ENCODE assay signal across 8 cellular contexts in genomic region chr6:118283759-118284158, GRCh38.
DNase-seq lines count a peak whose midpoint lies in the region; ATAC-seq and TF ChIP-seq lines count a peak whose summit lies in the region.

No MANE protein-coding gene starts in this region.

- peak; percentile 48 for TF ChIP-seq CTCF in DOHH2 (IDR thresholded peaks at IDR 0.05; ENCODE audit: low read depth, low read length, poor library complexity, severe bottlenecking)
- peak; percentile 85 for TF ChIP-seq CTCF in IMR-90 (conservative IDR thresholded peaks at IDR 0.05; ENCODE audit: low read depth, low read length)
- TF ChIP-seq CTCF in OCI-LY7 (conservative IDR thresholded peaks at IDR 0.05; ENCODE audit: low read length) = peak; percentile 83

- H2AFZ ChIP-seq in IMR-90 (replicated peaks; ENCODE audit: low read length, poor library complexity) = no peak overlapping the region
- H2AFZ ChIP-seq in OCI-LY7 (ENCODE audit: low read length) = no peak overlapping the region

- peak; percentile 90 for TF ChIP-seq RAD21 in IMR-90 (IDR thresholded peaks at IDR 0.05; ENCODE audit: low read length)

- peaks cover 7% of the 10 kb centered on the region for H3K4me1 Mint-ChIP-seq in activated naive CD8-positive, alpha-beta T cell treated with anti-CD3 and anti-CD28 coated beads, Interleukin-2, amount 10 ng/mL, durations not matched to agents 7 days and 5 days

- no peak overlapping the region for H3K23ac ChIP-seq in IMR-90 (ENCODE audit: low read depth, low read length)

- H3K9me3 Mint-ChIP-seq in activated naive CD8-positive, alpha-beta T cell treated with anti-CD3 and anti-CD28 coated beads, Interleukin-2, amount 10 ng/mL, durations not matched to agents 7 days and 5 days = no peaks in the 10 kb centered on the region

- no peak overlapping the region for H3K9ac ChIP-seq in IMR-90 (ENCODE audit: low read depth, low read length)

- peaks cover 6% of the 10 kb centered on the region for H3K27me3 ChIP-seq in DOHH2 (ENCODE audit: control insufficient read depth, low read length)
- H3K27me3 ChIP-seq in IMR-90 (ENCODE audit: control insufficient read depth, insufficient read depth, low read length) = no peaks in the 10 kb centered on the region; the same call in 1 of the 2 replicates

- no CpG with 5 or more reads among the region's 8 CpGs for WGBS in IMR-90 (ENCODE audit: extremely low coverage in 2 of 2, insufficient read length in 1 of 2), 2 experiments

- DNase-seq in IMR-90 (peak; percentile 68), OCI-LY7 (ENCODE audit: low spot score) (peak; percentile 52), left cardiac atrium (peak; percentile 39), UCSD-AML1 (lab: John Stamatoyannopoulos, UW; ENCODE audit: unreplicated experiment) (no peak)
- no peak for DNase-seq in activated naive CD8-positive, alpha-beta T cell treated with anti-CD3 and anti-CD28 coated beads, Interleukin-2, amount 10 ng/mL, durations not matched to agents 7 days and 5 days
- DNase-seq in stimulated activated CD4-positive, alpha-beta T cell treated with anti-CD3 and anti-CD28 coated beads, Interleukin-12 subunit alpha, Interleukin-12 subunit beta, amount 100 ng/mL, for 48 hours (ENCODE audit: low read depth in 2 of 3, low spot score in 1 of 3) = peak in 2 of 3 donors; percentile 15 to 44

- peaks cover 9% of the 10 kb centered on the region for H3K27me3 Mint-ChIP-seq in activated naive CD8-positive, alpha-beta T cell treated with anti-CD3 and anti-CD28 coated beads, Interleukin-2, amount 10 ng/mL, durations not matched to agents 7 days and 5 days

- BruUV-seq in IMR-90 (replicated peaks; lab: Mats Ljungman, UMichigan) = no TSS peak
- no TSS peak for BruUV-seq in OCI-LY7 (replicated peaks; lab: Mats Ljungman, UMichigan)

- no peaks in the 10 kb centered on the region for H3K79me1 ChIP-seq in IMR-90 (ENCODE audit: low read depth in 1 of 2, low read length in 2 of 2)

- H3K9me1 ChIP-seq in IMR-90 (ENCODE audit: insufficient read depth, low read length) = no peaks in the 10 kb centered on the region

- H2BK5ac ChIP-seq in IMR-90 (ENCODE audit: low read depth, low read length, poor library complexity, severe bottlenecking) = no peak overlapping the region

- no peaks in the 10 kb centered on the region for H3K36me3 Mint-ChIP-seq in activated naive CD8-positive, alpha-beta T cell treated with anti-CD3 and anti-CD28 coated beads, Interleukin-2, amount 10 ng/mL, durations not matched to agents 7 days and 5 days

- H3F3A ChIP-seq in DOHH2 (ENCODE audit: control insufficient read depth, insufficient read depth) = no peaks in the 10 kb centered on the region

- H3K4me1 ChIP-seq in DOHH2 (ENCODE audit: control insufficient read depth, low read length) (no peaks in the 10 kb centered on the region), IMR-90 (ENCODE audit: control insufficient read depth, insufficient read depth, low read length) (no peaks in the 10 kb centered on the region), OCI-LY7 (ENCODE audit: insufficient read depth, low read length, poor library complexity, severe bottlenecking) (no peaks in the 10 kb centered on the region)

- H4K5ac ChIP-seq in IMR-90 (ENCODE audit: low read depth, low read length) = no peak overlapping the region

- H4K91ac ChIP-seq in IMR-90 (ENCODE audit: insufficient read depth, low read depth, low read length) = no peak overlapping the region

- in situ Hi-C loops in IMR-90 (cut with MboI; ENCODE audit: low sequenced_read_pairs) = loop anchor here (10.0 kb wide), 3 partner anchors 341 to 521 kb away; no protein-coding TSS in a partner anchor

- no peak overlapping the region for H3K4ac ChIP-seq in IMR-90 (ENCODE audit: low read depth, low read length)

- no peaks in the 10 kb centered on the region for H3K36me3 ChIP-seq in DOHH2 (ENCODE audit: control insufficient read depth, low read length)
- H3K36me3 ChIP-seq in IMR-90 (ENCODE audit: control insufficient read depth, insufficient read depth, low read length) = no peaks in the 10 kb centered on the region
- H3K36me3 ChIP-seq in OCI-LY7 (ENCODE audit: insufficient read depth, low read length) = no peaks in the 10 kb centered on the region

- no peak overlapping the region for H2BK120ac ChIP-seq in IMR-90 (ENCODE audit: low read depth, low read length)

- no peak overlapping the region for H2AK5ac ChIP-seq in IMR-90 (ENCODE audit: low read depth, low read length)

- H4K20me1 ChIP-seq in DOHH2 (ENCODE audit: control insufficient read depth, insufficient read depth, low read depth, low read length) (no peaks in the 10 kb centered on the region), IMR-90 (ENCODE audit: insufficient read depth, low read length) (no peaks in the 10 kb centered on the region), OCI-LY7 (ENCODE audit: insufficient read depth, low read length) (no peaks in the 10 kb centered on the region)

- ATAC-seq in IMR-90 (ENCODE audit: low read depth) (peak; percentile 55), left cardiac atrium (peak; percentile 69 to 72), GM19328 (IDR thresholded peaks at IDR 0.05; ENCODE audit: unreplicated experiment) (no peak)
- ATAC-seq in activated naive CD8-positive, alpha-beta T cell treated with anti-CD3 and anti-CD28 coated beads, Interleukin-2, amount 10 ng/mL, durations not matched to agents 7 days and 5 days (ENCODE audit: low read depth) = peak; percentile 67

- H3K9me3 ChIP-seq in DOHH2 (ENCODE audit: control insufficient read depth, insufficient read depth, low read length) = no peaks in the 10 kb centered on the region
- no peaks in the 10 kb centered on the region for H3K9me3 ChIP-seq in IMR-90 (ENCODE audit: control insufficient read depth, insufficient read depth, low read length)
- H3K9me3 ChIP-seq in OCI-LY7 (ENCODE audit: low read length) = no peaks in the 10 kb centered on the region

- POLR2A ChIA-PET in IMR-90 (lab: Charles Lee; ENCODE audit: unreplicated experiment) (no interaction called here), OCI-LY7 (lab: Charles Lee) (interaction anchor here (0.7 kb wide), 1 partner anchor 255 kb away, joined by 3 read pairs; no protein-coding TSS in a partner anchor)
- POLR2A ChIA-PET in activated naive CD8-positive, alpha-beta T cell treated with anti-CD3 and anti-CD28 coated beads, Interleukin-2, amount 10 ng/mL, durations not matched to agents 7 days and 5 days (lab: Charles Lee) = no interaction called here

- dilution Hi-C loops in IMR-90 (cut with HindIII; ENCODE audit: low sequenced_read_pairs, unreplicated experiment) = no loop called here

- CTCF ChIA-PET in IMR-90 (lab: Yijun Ruan, JAX) = interaction anchor here (0.9 kb wide), 1 partner anchor 492 kb away, joined by 3 read pairs; no protein-coding TSS in a partner anchor
- CTCF ChIA-PET in OCI-LY7 (lab: Charles Lee; ENCODE audit: unreplicated experiment) = no interaction called here

- H3K27ac ChIP-seq in DOHH2 (ENCODE audit: low read depth, low read length) (no peak overlapping the region), IMR-90 (ENCODE audit: insufficient read depth, low read length) (no peak overlapping the region), OCI-LY7 (ENCODE audit: low read depth, low read length, poor library complexity, severe bottlenecking) (no peak overlapping the region)

- H2BK15ac ChIP-seq in IMR-90 (ENCODE audit: low read depth, low read length) = no peak overlapping the region

- H3K9me2 ChIP-seq in DOHH2 (replicated peaks; ENCODE audit: control insufficient read depth, low read length) (no peaks in the 10 kb centered on the region), OCI-LY7 (ENCODE audit: insufficient read depth, low read length) (no peaks in the 10 kb centered on the region)

- no peak overlapping the region for H2BK20ac ChIP-seq in IMR-90 (ENCODE audit: low read depth, low read length)

- no peak overlapping the region for H4K8ac ChIP-seq in IMR-90 (ENCODE audit: low read depth in 2 of 2, low read length in 2 of 2)

- H3K4me3 ChIP-seq in DOHH2 (ENCODE audit: low read length) (no peak overlapping the region), IMR-90 (ENCODE audit: insufficient read depth, low read depth, low read length) (no peak overlapping the region), OCI-LY7 (ENCODE audit: low read depth, low read length, poor library complexity, severe bottlenecking) (no peak overlapping the region)

- no peak overlapping the region for H3K56ac ChIP-seq in IMR-90 (ENCODE audit: extremely low read depth, insufficient read depth, low read length)

- TF ChIP-seq POLR2A in IMR-90 (IDR thresholded peaks at IDR 0.05; ENCODE audit: low read depth, low read length) = no peak

- H2AK9ac ChIP-seq in IMR-90 (replicated peaks; ENCODE audit: low read depth, low read length, poor library complexity) = no peak overlapping the region

- no peak overlapping the region for H3K18ac ChIP-seq in IMR-90 (ENCODE audit: low read depth, low read length)

- H3K14ac ChIP-seq in IMR-90 (replicated peaks; ENCODE audit: low read depth, low read length) = no peak overlapping the region

- no peaks in the 10 kb centered on the region for H3K79me2 ChIP-seq in DOHH2 (ENCODE audit: control insufficient read depth, low read length)
- no peaks in the 10 kb centered on the region for H3K79me2 ChIP-seq in OCI-LY7 (ENCODE audit: insufficient read depth, low read depth, low read length)

- no peak overlapping the region for H3K4me3 Mint-ChIP-seq in activated naive CD8-positive, alpha-beta T cell treated with anti-CD3 and anti-CD28 coated beads, Interleukin-2, amount 10 ng/mL, durations not matched to agents 7 days and 5 days

- no peak overlapping the region for H3K27ac Mint-ChIP-seq in activated naive CD8-positive, alpha-beta T cell treated with anti-CD3 and anti-CD28 coated beads, Interleukin-2, amount 10 ng/mL, durations not matched to agents 7 days and 5 days

- intact Hi-C loops in IMR-90 (cut with micrococcal nuclease) = loop anchor here (1.0 to 5.0 kb wide), 9 partner anchors 226 to 829 kb away; no protein-coding TSS in a partner anchor
- intact Hi-C loops in OCI-LY7 (cut with micrococcal nuclease; ENCODE audit: unreplicated experiment) = loop anchor here (2.0 to 10.0 kb wide), 3 partner anchors 267 to 521 kb away; no protein-coding TSS in a partner anchor
- intact Hi-C loops in left cardiac atrium (cut with DNase I) = loop anchor here (1.0 to 10.0 kb wide), 6 partner anchors 221 to 519 kb away; no protein-coding TSS in a partner anchor

- H3K4me2 ChIP-seq in DOHH2 (ENCODE audit: low read length) = no peak overlapping the region
- H3K4me2 ChIP-seq in IMR-90 (ENCODE audit: low read depth, low read length) = peak overlapping the region; percentile 54; the same call in 1 of the 2 replicates
- H3K4me2 ChIP-seq in OCI-LY7 (ENCODE audit: low read length) = no peak overlapping the region

TF ChIP-seq in IMR-90, 13 proteins besides CTCF, POLR2A, EP300 and RAD21:
- TF ChIP-seq CHD1 (IDR thresholded peaks at IDR 0.05; ENCODE audit: low read depth, low read length) (no peak), SMC3 (IDR thresholded peaks at IDR 0.05; ENCODE audit: low read depth, low read length) (peak; percentile 88)

Comparison
In these comparisons a context has a peak if more than half of its experiments do, and no peak if none do; other contexts are left out.
1. DNase-seq: peak in IMR-90 (single experiment), OCI-LY7 (single experiment), left cardiac atrium (single experiment) and stimulated activated CD4-positive, alpha-beta T cell treated with anti-CD3 and anti-CD28 coated beads, Interleukin-12 subunit alpha, Interleukin-12 subunit beta, amount 100 ng/mL, for 48 hours (2 of 3); none in activated naive CD8-positive, alpha-beta T cell treated with anti-CD3 and anti-CD28 coated beads, Interleukin-2, amount 10 ng/mL, durations not matched to agents 7 days and 5 days (single experiment) and UCSD-AML1 (single experiment).
2. Peak in every context shown above with its lines, with median percentiles within 50 percentile points of each other: CTCF ChIP-seq.